ENCODE assay signal across 8 cellular contexts in the genomic region with DNA sequence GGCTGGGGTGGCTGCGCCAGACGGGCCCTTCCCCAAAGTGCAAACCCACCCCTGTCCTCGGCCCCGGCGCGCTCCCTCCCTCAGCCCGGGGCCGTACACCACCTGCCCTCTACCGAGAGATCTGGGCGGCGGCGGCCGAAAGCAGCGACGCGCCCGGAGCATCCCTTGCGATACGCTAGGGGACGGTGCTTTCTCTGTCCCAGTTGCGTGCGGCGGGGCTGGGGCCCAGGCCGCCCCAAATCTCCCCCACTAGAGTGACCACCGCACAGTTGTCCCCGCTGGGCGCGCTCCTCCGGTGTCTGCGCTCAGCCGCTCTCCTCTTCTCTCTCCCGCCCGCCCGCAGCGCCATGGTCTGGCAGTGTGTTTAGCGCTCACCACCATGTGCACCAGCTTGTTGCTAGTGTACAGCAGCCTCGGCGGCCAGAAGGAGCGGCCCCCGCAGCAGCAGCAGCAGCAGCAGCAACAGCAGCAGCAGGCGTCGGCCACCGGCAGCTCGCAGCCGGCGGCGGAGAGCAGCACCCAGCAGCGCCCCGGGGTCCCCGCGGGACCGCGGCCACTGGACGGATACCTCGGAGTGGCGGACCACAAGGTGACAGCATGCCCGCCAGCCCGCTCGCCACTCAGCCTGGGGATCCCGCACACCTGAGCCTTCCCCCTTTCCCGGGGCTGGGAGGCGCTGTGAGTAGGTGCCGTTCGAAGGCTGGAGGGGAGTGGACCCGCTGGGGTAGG. TPM values are rescaled to one million over a fixed set of nuclear protein-coding genes. Genes with fewer than 3 reads are reported as not detected.
DNase-seq lines count a peak whose midpoint lies in the region; ATAC-seq and TF ChIP-seq lines count a peak whose summit lies in the region.

No MANE protein-coding gene starts in this region.

- H3K27ac Mint-ChIP-seq in activated CD8-positive, alpha-beta T cell treated with anti-CD3 and anti-CD28 coated beads for 36 hours: no peak overlapping the region
- H3K27ac Mint-ChIP-seq in neural progenitor cell: peak overlapping the region; percentile 45

- H3F3A ChIP-seq in neural progenitor cell (ENCODE audit: low read depth): no peaks in the 10 kb centered on the region

- no peaks in the 10 kb centered on the region for H3K36me3 Mint-ChIP-seq in activated CD8-positive, alpha-beta T cell treated with anti-CD3 and anti-CD28 coated beads for 36 hours (ENCODE audit: low read depth)
- H3K36me3 Mint-ChIP-seq in neural progenitor cell: peaks cover 17% of the 10 kb centered on the region

- H3K9ac ChIP-seq in neural progenitor cell: no peak overlapping the region

- peak overlapping the region; percentile 55 for H3K4me3 Mint-ChIP-seq in activated CD8-positive, alpha-beta T cell treated with anti-CD3 and anti-CD28 coated beads for 36 hours
- peak overlapping the region; percentile 96 for H3K4me3 Mint-ChIP-seq in neural progenitor cell

- peaks cover 54% of the 10 kb centered on the region for H3K27me3 Mint-ChIP-seq in activated CD8-positive, alpha-beta T cell treated with anti-CD3 and anti-CD28 coated beads for 36 hours
- H3K27me3 Mint-ChIP-seq in neural progenitor cell (ENCODE audit: insufficient read depth, low read depth): no peaks in the 10 kb centered on the region

- peaks cover 10% of the 10 kb centered on the region for H3K4me1 Mint-ChIP-seq in activated CD8-positive, alpha-beta T cell treated with anti-CD3 and anti-CD28 coated beads for 36 hours (ENCODE audit: low read depth)
- peaks cover 32% of the 10 kb centered on the region for H3K4me1 Mint-ChIP-seq in neural progenitor cell

- H3K27me3 ChIP-seq in neural progenitor cell: peaks cover 15% of the 10 kb centered on the region

- CTCF ChIA-PET in activated CD8-positive, alpha-beta T cell treated with anti-CD3 and anti-CD28 coated beads for 36 hours (lab: Charles Lee): no interaction called here

- intact Hi-C loops in activated CD8-positive, alpha-beta T cell treated with anti-CD3 and anti-CD28 coated beads for 36 hours (cut with micrococcal nuclease): no loop called here

- no peaks in the 10 kb centered on the region for H3K4me1 ChIP-seq in neural progenitor cell

- POLR2A ChIA-PET in activated CD8-positive, alpha-beta T cell treated with anti-CD3 and anti-CD28 coated beads for 36 hours (lab: Charles Lee): no interaction called here

- peaks cover 15% of the 10 kb centered on the region for H3K79me2 ChIP-seq in neural progenitor cell (ENCODE audit: low read depth)

- peak overlapping the region; percentile 97 for H2AFZ ChIP-seq in neural progenitor cell (replicated peaks)

- peak overlapping the region; percentile 96 for H3K4me2 ChIP-seq in neural progenitor cell

- DNase-seq in SIG-M5 treated with dmso at 0.1 percent for 504 hours (lab: John Stamatoyannopoulos, UW; ENCODE audit: unreplicated experiment) (peak; percentile 23), SIG-M5 (lab: John Stamatoyannopoulos, UW) (no peak), fibroblast of peridontal ligament (ENCODE audit: extremely low read depth) (peak; percentile 27), neural progenitor cell (ENCODE audit: low spot score) (peak; percentile 90), epidermal melanocyte (ENCODE audit: insufficient read length, low spot score) (no peak), OCI-M1 (lab: John Stamatoyannopoulos, UW) (no peak)
- peak; percentile 38 for DNase-seq in activated CD8-positive, alpha-beta T cell treated with anti-CD3 and anti-CD28 coated beads for 36 hours

- H3K27ac ChIP-seq in neural progenitor cell: no peak overlapping the region

- H3K9me3 Mint-ChIP-seq in activated CD8-positive, alpha-beta T cell treated with anti-CD3 and anti-CD28 coated beads for 36 hours: no peaks in the 10 kb centered on the region
- peaks cover under 1% of the 10 kb centered on the region for H3K9me3 Mint-ChIP-seq in neural progenitor cell

- TF ChIP-seq CTCF in activated CD8-positive, alpha-beta T cell treated with anti-CD3 and anti-CD28 coated beads for 36 hours (IDR thresholded peaks at IDR 0.05): peak; percentile 15
- peak; percentile 52 for TF ChIP-seq CTCF in neural progenitor cell (IDR thresholded peaks at IDR 0.05)

- ATAC-seq in HG03432 (IDR thresholded peaks at IDR 0.05; ENCODE audit: unreplicated experiment): peak; percentile 57
- peak; percentile 71 for ATAC-seq in activated CD8-positive, alpha-beta T cell treated with anti-CD3 and anti-CD28 coated beads for 36 hours

- H3K4me3 ChIP-seq in neural progenitor cell: peak overlapping the region; percentile 93

- H4K20me1 ChIP-seq in neural progenitor cell (ENCODE audit: low read depth): peaks cover 18% of the 10 kb centered on the region

- H3K9me3 ChIP-seq in neural progenitor cell (ENCODE audit: low read depth): no peaks in the 10 kb centered on the region

- H3K36me3 ChIP-seq in neural progenitor cell: no peaks in the 10 kb centered on the region

RNA-seq across cellular contexts. Expression of a gene that starts 1.0 kb away (rescaled TPM):
- total RNA-seq in activated CD8-positive, alpha-beta T cell treated with anti-CD3 and anti-CD28 coated beads for 36 hours: not detected
- 30.7 and 35.9 TPM in 2 replicates for total RNA-seq in neural progenitor cell (ENCODE audit: low replicate concordance)

Comparison
In these comparisons a context has a peak if more than half of its experiments do, and no peak if none do; other contexts are left out.
1. DNase-seq: peak in SIG-M5 treated with dmso at 0.1 percent for 504 hours (single experiment), activated CD8-positive, alpha-beta T cell treated with anti-CD3 and anti-CD28 coated beads for 36 hours (single experiment), fibroblast of peridontal ligament (single experiment) and neural progenitor cell (single experiment); none in SIG-M5 (single experiment), epidermal melanocyte (single experiment) and OCI-M1 (single experiment).
2. RNA of a gene that starts 1.0 kb away (total RNA-seq): 30.7 to 35.9 TPM in neural progenitor cell; not detected in activated CD8-positive, alpha-beta T cell treated with anti-CD3 and anti-CD28 coated beads for 36 hours; every median in the first group is over 10 times any median in the second.